Comparison of ENCODE assay signal across 18 cellular contexts in the genomic region with DNA sequence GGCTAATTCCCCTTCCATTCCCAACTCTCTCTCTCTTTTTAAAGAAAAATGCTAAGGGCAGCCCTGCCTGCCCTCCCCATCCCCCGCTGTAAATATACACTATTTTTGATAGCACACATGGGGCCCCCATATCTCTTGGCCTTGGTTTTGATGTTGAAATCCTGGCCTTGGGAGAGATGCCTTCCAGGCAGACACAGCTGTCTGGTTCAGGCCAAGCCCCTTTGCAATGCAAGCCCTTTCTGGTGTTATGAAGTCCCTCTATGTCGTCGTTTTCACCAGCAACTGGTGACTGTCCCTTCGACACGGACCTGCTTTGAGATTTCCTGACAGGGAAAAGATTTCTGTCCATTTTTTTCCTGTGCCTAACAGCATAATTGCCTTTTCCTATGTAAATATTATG. TPM values are rescaled to one million over a fixed set of nuclear protein-coding genes. Genes with fewer than 3 reads are reported as not detected.
DNase-seq lines count a peak whose midpoint lies in the region; ATAC-seq and TF ChIP-seq lines count a peak whose summit lies in the region.
"Had no signal": no experiment of that assay in that cellular context is flagged by ENCODE, and none has a peak within 500 bp of the region (broad histone marks: within the 10 kb centered on the region; RNA-seq: fewer than 3 reads in every experiment).

No MANE protein-coding gene starts in this region.

- peak; percentile 47 for DNase-seq in right atrium auricular region (ENCODE audit: low spot score)
- no peak for DNase-seq in left cardiac atrium
- DNase-seq in nephron progenitor cell: no peak
- no peak for DNase-seq in NCI-H2196 (lab: John Stamatoyannopoulos, UW; ENCODE audit: unreplicated experiment)
- no peak for DNase-seq in dermis blood vessel endothelial cell
- DNase-seq in NCI-H2227 treated with DMSO at 0.1 percent for 48 hours (lab: John Stamatoyannopoulos, UW): no peak
- DNase-seq: activated effector memory CD4-positive, alpha-beta T cell treated with Interleukin-2 at 50 U/mL for 16 hours; colonic mucosa; COR-L47; MV-4-11; NCI-H2029 treated with DMSO at 0.1 percent for 48 hours; stimulated activated naive CD4-positive, alpha-beta T cell had no signal

- no peak overlapping the region for H3K27ac ChIP-seq in right atrium auricular region
- H3K27ac ChIP-seq: ascending aorta, colonic mucosa, parathyroid adenoma, VCaP had no signal

- H3K4me3 Mint-ChIP-seq in nephron progenitor cell: peak overlapping the region; percentile 75

- intact Hi-C loops in left cardiac atrium (cut with DNase I): loop anchor here in 1 of 2 donors (10.0 kb wide), 1 partner anchor 1055 kb away; no protein-coding TSS in a partner anchor

- peaks cover 9 to 25% of the 10 kb centered on the region in 2 donors for H3K27me3 ChIP-seq in right atrium auricular region
- no peaks in the 10 kb centered on the region for H3K27me3 ChIP-seq in endocrine pancreas (ENCODE audit: control insufficient read depth, insufficient read depth, low read length)

- TF ChIP-seq CTCF in right atrium auricular region (IDR thresholded peaks at IDR 0.05): no peak
- no peak for TF ChIP-seq CTCF in nephron progenitor cell (IDR thresholded peaks at IDR 0.05)

- H3K9ac ChIP-seq in endocrine pancreas (ENCODE audit: control insufficient read depth, insufficient read depth, low read length): no peak overlapping the region
- H3K9ac ChIP-seq: parathyroid adenoma had no signal

- peak overlapping the region; percentile 52 for H3K27ac Mint-ChIP-seq in nephron progenitor cell

- ATAC-seq in left cardiac atrium: no peak
- ATAC-seq in HG03565 (IDR thresholded peaks at IDR 0.05; ENCODE audit: unreplicated experiment): no peak

- no peaks in the 10 kb centered on the region for H3K36me3 Mint-ChIP-seq in nephron progenitor cell (ENCODE audit: low read depth)

- H3K27me3 Mint-ChIP-seq in nephron progenitor cell (ENCODE audit: low read depth, poor library complexity): peaks cover 69% of the 10 kb centered on the region

- H3K9me3 ChIP-seq in right atrium auricular region (no peaks in the 10 kb centered on the region), endocrine pancreas (ENCODE audit: control insufficient read depth, low read length) (no peaks in the 10 kb centered on the region)
- H3K9me3 ChIP-seq: ascending aorta, colonic mucosa had no signal

- H3K4me1 ChIP-seq in right atrium auricular region (peaks cover 0 to 31% of the 10 kb centered on the region in 2 donors), endocrine pancreas (ENCODE audit: control insufficient read depth, insufficient read depth, low read length) (no peaks in the 10 kb centered on the region)
- H3K4me1 ChIP-seq: parathyroid adenoma had no signal

- H3K4me1 Mint-ChIP-seq in nephron progenitor cell: peaks cover 30% of the 10 kb centered on the region

- no peaks in the 10 kb centered on the region for H3K36me3 ChIP-seq in right atrium auricular region
- H3K36me3 ChIP-seq in endocrine pancreas (ENCODE audit: control insufficient read depth, insufficient read depth, low read length): no peaks in the 10 kb centered on the region
- H3K36me3 ChIP-seq: ascending aorta, colonic mucosa had no signal

- no peak overlapping the region for H3K4me3 ChIP-seq in right atrium auricular region
- peak overlapping the region; percentile 22 for H3K4me3 ChIP-seq in endocrine pancreas (ENCODE audit: control insufficient read depth, insufficient read depth, low read length)
- H3K4me3 ChIP-seq: ascending aorta, colonic mucosa, smooth muscle cell had no signal

- peaks cover 9% of the 10 kb centered on the region for H3K9me3 Mint-ChIP-seq in nephron progenitor cell

RNA-seq across cellular contexts. Expression of gene ADRA2A, which starts 3.0 kb away (rescaled TPM):
- 1 to 10 TPM; 1.2 to 1.4 TPM for total RNA-seq in right atrium auricular region
- total RNA-seq in left cardiac atrium: 1 to 10 TPM; 3.6 to 4.3 TPM
- 0.05 TPM in 1 of 2 replicates, not detected in the other for total RNA-seq in dermis blood vessel endothelial cell
